2 cellular contexts compared by ENCODE assay signal in the genomic region with DNA sequence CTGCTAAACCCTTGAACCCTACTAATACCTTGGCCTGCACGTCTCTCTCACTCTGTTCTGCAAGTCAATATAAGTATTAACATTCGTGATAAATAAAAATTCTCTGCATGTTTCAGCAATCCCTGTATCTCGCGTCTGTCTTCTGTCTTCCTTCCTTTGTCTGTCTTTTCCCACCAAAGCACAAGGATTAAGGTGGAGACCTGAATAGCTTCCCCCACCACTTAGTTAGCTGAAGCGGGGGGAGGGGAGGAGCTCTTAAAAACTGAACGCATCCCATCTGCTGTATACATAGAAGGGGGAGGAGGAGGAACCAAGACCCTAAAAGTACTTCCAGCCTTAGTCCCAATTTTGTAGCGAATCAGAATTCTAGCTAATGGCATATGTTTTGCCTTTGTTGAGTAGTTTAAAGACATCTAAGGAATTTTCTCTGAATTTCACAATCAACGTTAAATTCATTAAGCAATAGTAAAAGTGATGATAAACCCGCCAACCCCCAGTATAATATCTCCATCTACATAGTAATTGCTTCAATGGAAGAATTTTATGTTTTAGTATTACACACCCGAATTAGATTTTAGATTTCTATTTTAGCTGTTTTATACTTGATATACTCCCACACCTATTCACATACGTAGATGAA.
A peak's percentile ranks its signal among the peaks of the same experiment; 100 is the strongest.
TF ChIP-seq lines count a peak whose summit lies in the region.

No MANE protein-coding gene starts in this region.

TF ChIP-seq in IMR-90, 13 proteins besides CTCF, POLR2A, EP300 and RAD21:
- TF ChIP-seq CHD1 (IDR thresholded peaks at IDR 0.05; ENCODE audit: low read depth, low read length) = no peak
- TF ChIP-seq CEBPB (IDR thresholded peaks at IDR 0.05; ENCODE audit: low read depth, low read length) = peak; percentile 72; the same call in 1 of the 2 replicates

TF ChIP-seq in SK-N-SH treated with all-trans-retinoic acid at 6 μM for 48 hours, 23 proteins besides CTCF, POLR2A, EP300 and RAD21:
- TF ChIP-seq, protein P1, sequence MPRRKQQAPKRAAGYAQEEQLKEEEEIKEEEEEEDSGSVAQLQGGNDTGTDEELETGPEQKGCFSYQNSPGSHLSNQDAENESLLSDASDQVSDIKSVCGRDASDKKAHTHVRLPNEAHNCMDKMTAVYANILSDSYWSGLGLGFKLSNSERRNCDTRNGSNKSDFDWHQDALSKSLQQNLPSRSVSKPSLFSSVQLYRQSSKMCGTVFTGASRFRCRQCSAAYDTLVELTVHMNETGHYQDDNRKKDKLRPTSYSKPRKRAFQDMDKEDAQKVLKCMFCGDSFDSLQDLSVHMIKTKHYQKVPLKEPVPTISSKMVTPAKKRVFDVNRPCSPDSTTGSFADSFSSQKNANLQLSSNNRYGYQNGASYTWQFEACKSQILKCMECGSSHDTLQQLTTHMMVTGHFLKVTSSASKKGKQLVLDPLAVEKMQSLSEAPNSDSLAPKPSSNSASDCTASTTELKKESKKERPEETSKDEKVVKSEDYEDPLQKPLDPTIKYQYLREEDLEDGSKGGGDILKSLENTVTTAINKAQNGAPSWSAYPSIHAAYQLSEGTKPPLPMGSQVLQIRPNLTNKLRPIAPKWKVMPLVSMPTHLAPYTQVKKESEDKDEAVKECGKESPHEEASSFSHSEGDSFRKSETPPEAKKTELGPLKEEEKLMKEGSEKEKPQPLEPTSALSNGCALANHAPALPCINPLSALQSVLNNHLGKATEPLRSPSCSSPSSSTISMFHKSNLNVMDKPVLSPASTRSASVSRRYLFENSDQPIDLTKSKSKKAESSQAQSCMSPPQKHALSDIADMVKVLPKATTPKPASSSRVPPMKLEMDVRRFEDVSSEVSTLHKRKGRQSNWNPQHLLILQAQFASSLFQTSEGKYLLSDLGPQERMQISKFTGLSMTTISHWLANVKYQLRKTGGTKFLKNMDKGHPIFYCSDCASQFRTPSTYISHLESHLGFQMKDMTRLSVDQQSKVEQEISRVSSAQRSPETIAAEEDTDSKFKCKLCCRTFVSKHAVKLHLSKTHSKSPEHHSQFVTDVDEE (CRISPR knock-in tag; IDR thresholded peaks at IDR 0.05) = no peak
- TF ChIP-seq BACH2 (CRISPR knock-in tag; IDR thresholded peaks at IDR 0.05; ENCODE audit: borderline replicate concordance) (no peak), TCF4 (CRISPR knock-in tag; IDR thresholded peaks at IDR 0.05; ENCODE audit: borderline replicate concordance) (no peak), ZNF565 (CRISPR knock-in tag; conservative IDR thresholded peaks at IDR 0.05; ENCODE audit: low read depth) (no peak), ZFP30 (CRISPR knock-in tag; IDR thresholded peaks at IDR 0.05) (no peak), GLIS3 (CRISPR knock-in tag; IDR thresholded peaks at IDR 0.05) (no peak), ZNF8 (CRISPR knock-in tag; IDR thresholded peaks at IDR 0.05) (no peak)
- TF ChIP-seq, protein P2, sequence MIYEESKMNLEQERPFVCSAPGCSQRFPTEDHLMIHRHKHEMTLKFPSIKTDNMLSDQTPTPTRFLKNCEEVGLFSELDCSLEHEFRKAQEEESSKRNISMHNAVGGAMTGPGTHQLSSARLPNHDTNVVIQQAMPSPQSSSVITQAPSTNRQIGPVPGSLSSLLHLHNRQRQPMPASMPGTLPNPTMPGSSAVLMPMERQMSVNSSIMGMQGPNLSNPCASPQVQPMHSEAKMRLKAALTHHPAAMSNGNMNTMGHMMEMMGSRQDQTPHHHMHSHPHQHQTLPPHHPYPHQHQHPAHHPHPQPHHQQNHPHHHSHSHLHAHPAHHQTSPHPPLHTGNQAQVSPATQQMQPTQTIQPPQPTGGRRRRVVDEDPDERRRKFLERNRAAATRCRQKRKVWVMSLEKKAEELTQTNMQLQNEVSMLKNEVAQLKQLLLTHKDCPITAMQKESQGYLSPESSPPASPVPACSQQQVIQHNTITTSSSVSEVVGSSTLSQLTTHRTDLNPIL (CRISPR knock-in tag; IDR thresholded peaks at IDR 0.05; ENCODE audit: low read depth) = no peak
- TF ChIP-seq, protein P3, sequence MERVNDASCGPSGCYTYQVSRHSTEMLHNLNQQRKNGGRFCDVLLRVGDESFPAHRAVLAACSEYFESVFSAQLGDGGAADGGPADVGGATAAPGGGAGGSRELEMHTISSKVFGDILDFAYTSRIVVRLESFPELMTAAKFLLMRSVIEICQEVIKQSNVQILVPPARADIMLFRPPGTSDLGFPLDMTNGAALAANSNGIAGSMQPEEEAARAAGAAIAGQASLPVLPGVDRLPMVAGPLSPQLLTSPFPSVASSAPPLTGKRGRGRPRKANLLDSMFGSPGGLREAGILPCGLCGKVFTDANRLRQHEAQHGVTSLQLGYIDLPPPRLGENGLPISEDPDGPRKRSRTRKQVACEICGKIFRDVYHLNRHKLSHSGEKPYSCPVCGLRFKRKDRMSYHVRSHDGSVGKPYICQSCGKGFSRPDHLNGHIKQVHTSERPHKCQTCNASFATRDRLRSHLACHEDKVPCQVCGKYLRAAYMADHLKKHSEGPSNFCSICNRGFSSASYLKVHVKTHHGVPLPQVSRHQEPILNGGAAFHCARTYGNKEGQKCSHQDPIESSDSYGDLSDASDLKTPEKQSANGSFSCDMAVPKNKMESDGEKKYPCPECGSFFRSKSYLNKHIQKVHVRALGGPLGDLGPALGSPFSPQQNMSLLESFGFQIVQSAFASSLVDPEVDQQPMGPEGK (CRISPR knock-in tag; IDR thresholded peaks at IDR 0.05; ENCODE audit: borderline replicate concordance) = no peak
- TF ChIP-seq, protein P4, sequence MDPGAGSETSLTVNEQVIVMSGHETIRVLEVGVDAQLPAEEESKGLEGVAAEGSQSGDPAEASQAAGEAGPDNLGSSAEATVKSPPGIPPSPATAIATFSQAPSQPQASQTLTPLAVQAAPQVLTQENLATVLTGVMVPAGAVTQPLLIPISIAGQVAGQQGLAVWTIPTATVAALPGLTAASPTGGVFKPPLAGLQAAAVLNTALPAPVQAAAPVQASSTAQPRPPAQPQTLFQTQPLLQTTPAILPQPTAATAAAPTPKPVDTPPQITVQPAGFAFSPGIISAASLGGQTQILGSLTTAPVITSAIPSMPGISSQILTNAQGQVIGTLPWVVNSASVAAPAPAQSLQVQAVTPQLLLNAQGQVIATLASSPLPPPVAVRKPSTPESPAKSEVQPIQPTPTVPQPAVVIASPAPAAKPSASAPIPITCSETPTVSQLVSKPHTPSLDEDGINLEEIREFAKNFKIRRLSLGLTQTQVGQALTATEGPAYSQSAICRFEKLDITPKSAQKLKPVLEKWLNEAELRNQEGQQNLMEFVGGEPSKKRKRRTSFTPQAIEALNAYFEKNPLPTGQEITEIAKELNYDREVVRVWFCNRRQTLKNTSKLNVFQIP (CRISPR knock-in tag; IDR thresholded peaks at IDR 0.05; ENCODE audit: borderline replicate concordance, low read depth) = no peak
TF ChIP-seq in SK-N-SH treated with all-trans-retinoic acid at 6 μM for 48 hours: peak in this region for 0.
